Comparison of ENCODE assay signal across 32 cellular contexts in genomic region chr9:133953621-133953975, GRCh38. TPM values are rescaled to one million over a fixed set of nuclear protein-coding genes. Genes with fewer than 3 reads are reported as not detected.
DNase-seq lines count a peak whose midpoint lies in the region; ATAC-seq, FAIRE-seq and TF ChIP-seq lines count a peak whose summit lies in the region.
"Had no signal": no experiment of that assay in that cellular context is flagged by ENCODE, and none has a peak within 500 bp of the region (broad histone marks: within the 10 kb centered on the region; RNA-seq: fewer than 3 reads in every experiment).

No MANE protein-coding gene starts in this region.

- H3K27me3 Mint-ChIP-seq in natural killer cell treated with Interleukin-12 subunit alpha and Interleukin-12 subunit beta and Interleukin-15 and Interleukin-18, amount 100 ng/mL, for 72 hours, result no peaks in the 10 kb centered on the region
- no peaks in the 10 kb centered on the region for H3K27me3 Mint-ChIP-seq in natural killer cell (ENCODE audit: low read depth in 2 of 2)
- H3K27me3 Mint-ChIP-seq in nephron (ENCODE audit: low read depth), result no peaks in the 10 kb centered on the region
- H3K27me3 Mint-ChIP-seq: activated CD4-positive, alpha-beta T cell treated with anti-CD3 and anti-CD28 coated beads, Interleukin-2, amount 10 ng/mL, durations not matched to agents 7 days and 5 days; activated naive CD8-positive, alpha-beta T cell; naive thymus-derived CD8-positive, alpha-beta T cell had no signal

- intact Hi-C loops in natural killer cell (cut with micrococcal nuclease) (no loop called here), GM12878 (cut with micrococcal nuclease; ENCODE audit: unreplicated experiment) (no loop called here)

- no peak for TF ChIP-seq EP300 in GM12878 (IDR thresholded peaks at IDR 0.05; ENCODE audit: borderline replicate concordance in 1 of 2, control insufficient read depth in 1 of 2, low read depth in 2 of 2, low read length in 2 of 2)

- H3K36me3 ChIP-seq in GM12878 (ENCODE audit: control insufficient read depth in 2 of 2, insufficient read depth in 2 of 2, low read length in 1 of 2), result peaks cover 0 to 8% of the 10 kb centered on the region in 2 experiments; a peak in 2 of 4 replicates
- H3K36me3 ChIP-seq: ascending aorta, cardiac muscle cell, SJCRH30 had no signal

- H3K4me1 Mint-ChIP-seq in natural killer cell treated with Interleukin-12 subunit alpha and Interleukin-12 subunit beta and Interleukin-15 and Interleukin-18, amount 100 ng/mL, for 72 hours (ENCODE audit: low read depth in 2 of 2), result peaks cover 17 to 19% of the 10 kb centered on the region in 2 donors
- peaks cover 11 to 23% of the 10 kb centered on the region in 2 donors for H3K4me1 Mint-ChIP-seq in natural killer cell
- H3K4me1 Mint-ChIP-seq in nephron, result peaks cover 48% of the 10 kb centered on the region

- peaks cover 34% of the 10 kb centered on the region for H3K4me1 ChIP-seq in GM12878 (ENCODE audit: control insufficient read depth, insufficient read depth, low read length)

- no peak for FAIRE-seq in GM12878 (lab: Jason Lieb, UNC)
- FAIRE-seq: A549, islet of Langerhans, RCC 7860, urothelium cell line had no signal

- RAD21 ChIA-PET in GM12878 (lab: Charles Lee; ENCODE audit: unreplicated experiment), result interaction anchor here (5.0 kb wide), 1 partner anchor 8 kb away, joined by 66 read pairs; no protein-coding TSS in a partner anchor

- in situ Hi-C loops in GM12878 (cut with MboI), result no loop called here

- no peak overlapping the region for H2AFZ ChIP-seq in GM12878 (ENCODE audit: control insufficient read depth, low read depth, low read length)

- SMC1A ChIA-PET in GM12878 (lab: Charles Lee; ENCODE audit: uncharacterized antibody, unreplicated experiment), result interaction anchor here (1.5 kb wide), 1 partner anchor 138 kb away, joined by 3 read pairs; no protein-coding TSS in a partner anchor

- peaks cover 73% of the 10 kb centered on the region for H3K79me2 ChIP-seq in GM12878 (ENCODE audit: control insufficient read depth, insufficient read depth, low read length)

- H3K9me3 Mint-ChIP-seq in natural killer cell treated with Interleukin-12 subunit alpha and Interleukin-12 subunit beta and Interleukin-15 and Interleukin-18, amount 100 ng/mL, for 72 hours, result no peaks in the 10 kb centered on the region
- H3K9me3 Mint-ChIP-seq in natural killer cell, result no peaks in the 10 kb centered on the region
- H3K9me3 Mint-ChIP-seq in nephron, result no peaks in the 10 kb centered on the region
- H3K9me3 Mint-ChIP-seq: activated CD4-positive, alpha-beta T cell treated with anti-CD3 and anti-CD28 coated beads, Interleukin-2, amount 10 ng/mL, durations not matched to agents 7 days and 5 days; CD8-positive, alpha-beta T cell; dendritic cell treated with granulocyte-macrophage colony-stimulating factor and Interleukin-4, amounts not matched to agents 40 ng/mL and 50 ng/mL, for 4 days; naive thymus-derived CD8-positive, alpha-beta T cell had no signal

- H3K4me3 ChIP-seq in GM12878, result peak overlapping the region; percentile 51; the same call in 1 of the 2 replicates
- H3K4me3 ChIP-seq: A549, ascending aorta, cardiac muscle cell, SJCRH30, testis had no signal

- H3K9me3 ChIP-seq in GM12878 (replicated peaks; ENCODE audit: control insufficient read depth, insufficient read depth, low read length), result no peaks in the 10 kb centered on the region
- H3K9me3 ChIP-seq: A549, ascending aorta, SJCRH30, testis had no signal

- H3K4me3 Mint-ChIP-seq in natural killer cell treated with Interleukin-12 subunit alpha and Interleukin-12 subunit beta and Interleukin-15 and Interleukin-18, amount 100 ng/mL, for 72 hours, result peak overlapping the region; percentile 59
- H3K4me3 Mint-ChIP-seq in natural killer cell (no peak overlapping the region), nephron (no peak overlapping the region)
- H3K4me3 Mint-ChIP-seq: activated CD4-positive, alpha-beta T cell treated with anti-CD3 and anti-CD28 coated beads, Interleukin-2, amount 10 ng/mL, durations not matched to agents 7 days and 5 days; dendritic cell treated with granulocyte-macrophage colony-stimulating factor and Interleukin-4, amounts not matched to agents 40 ng/mL and 50 ng/mL, for 4 days had no signal

- peak overlapping the region; percentile 43 for H3K9ac ChIP-seq in GM12878 (ENCODE audit: control insufficient read depth, insufficient read depth, low read length)

- POLR2A ChIA-PET in GM12878 (lab: Charles Lee), result interaction anchor here (4.3 kb wide), 1 partner anchor 8 kb away, joined by 54 read pairs; no protein-coding TSS in a partner anchor

- peak overlapping the region; percentile 44 for H3K4me2 ChIP-seq in GM12878 (ENCODE audit: control insufficient read depth, insufficient read depth)
- H3K4me2 ChIP-seq: A549 had no signal

- TF ChIP-seq POLR2A in GM12878 (IDR thresholded peaks at IDR 0.05; ENCODE audit: low read depth, low read length), result 0 out of 2 replicates have a peak, but pooled peaks have one; percentile 3

- no peak for TF ChIP-seq RAD21 in GM12878 (IDR thresholded peaks at IDR 0.05; ENCODE audit: insufficient read depth, low read depth, low read length)

- 38% methylated on average over 4 of the region's 4 CpGs for WGBS in GM12878 (ENCODE audit: insufficient coverage, insufficient replicate concordance, low lambda C conversion rate, missing lambda C conversion rate)

- CTCF ChIA-PET in GM12878 (lab: Yijun Ruan, JAX), result interaction anchor here (1.2 to 4.3 kb wide), 2 partner anchors 40 to 171 kb away, joined by 3 to 26 read pairs; no protein-coding TSS in a partner anchor

- H3K27ac Mint-ChIP-seq in natural killer cell treated with Interleukin-12 subunit alpha and Interleukin-12 subunit beta and Interleukin-15 and Interleukin-18, amount 100 ng/mL, for 72 hours, result no peak overlapping the region
- H3K27ac Mint-ChIP-seq in natural killer cell, result no peak overlapping the region
- peak overlapping the region; percentile 89 to 94 (median 94) for H3K27ac Mint-ChIP-seq in nephron
- H3K27ac Mint-ChIP-seq: activated naive CD8-positive, alpha-beta T cell; CD8-positive, alpha-beta T cell; dendritic cell treated with granulocyte-macrophage colony-stimulating factor and Interleukin-4, amounts not matched to agents 40 ng/mL and 50 ng/mL, for 4 days had no signal

- no peak for ATAC-seq in natural killer cell treated with Interleukin-12 subunit alpha and Interleukin-12 subunit beta and Interleukin-15 and Interleukin-18, amount 100 ng/mL, for 72 hours
- ATAC-seq in natural killer cell, result no peak
- ATAC-seq in GM12878, result no peak
- ATAC-seq in GM21367 (IDR thresholded peaks at IDR 0.05; ENCODE audit: unreplicated experiment), result no peak
- ATAC-seq: A549; CD8-positive, alpha-beta T cell; esophagus mucosa; naive thymus-derived CD8-positive, alpha-beta T cell had no signal

- TF ChIP-seq CTCF in natural killer cell (IDR thresholded peaks at IDR 0.05), result no peak
- TF ChIP-seq CTCF in GM12878 (IDR thresholded peaks at IDR 0.05 in 2 of 3, conservative IDR thresholded peaks at IDR 0.05 in 1 of 3; ENCODE audit: control insufficient read depth in 2 of 3, extremely low read depth in 1 of 3, insufficient read depth in 1 of 3, low read depth in 3 of 3, low read length in 3 of 3), result no peak
- no peak for TF ChIP-seq CTCF in nephron (IDR thresholded peaks at IDR 0.05; ENCODE audit: unreplicated experiment in 3 of 3)

- no peaks in the 10 kb centered on the region for H3K27me3 ChIP-seq in GM12878 (replicated peaks in 1 of 2; ENCODE audit: control insufficient read depth in 2 of 2, insufficient read depth in 2 of 2, low read length in 1 of 2)
- H3K27me3 ChIP-seq: ascending aorta, cardiac muscle cell, SJCRH30, testis had no signal

- no TSS peak for BruUV-seq in GM12878 (replicated peaks; lab: Mats Ljungman, UMichigan)

- no peaks in the 10 kb centered on the region for H3K36me3 Mint-ChIP-seq in natural killer cell treated with Interleukin-12 subunit alpha and Interleukin-12 subunit beta and Interleukin-15 and Interleukin-18, amount 100 ng/mL, for 72 hours
- no peaks in the 10 kb centered on the region for H3K36me3 Mint-ChIP-seq in natural killer cell
- H3K36me3 Mint-ChIP-seq in nephron (ENCODE audit: low read depth), result no peaks in the 10 kb centered on the region
- H3K36me3 Mint-ChIP-seq: activated naive CD8-positive, alpha-beta T cell; CD8-positive, alpha-beta T cell; naive thymus-derived CD8-positive, alpha-beta T cell had no signal

- H3K27ac ChIP-seq in GM12878 (ENCODE audit: control insufficient read depth, insufficient read depth), result peak overlapping the region; percentile 91
- H3K27ac ChIP-seq: A549, ascending aorta, cardiac muscle cell, SJCRH30, testis, VCaP had no signal

- no peaks in the 10 kb centered on the region for H4K20me1 ChIP-seq in GM12878 (ENCODE audit: control insufficient read depth, insufficient read depth)

- DNase-seq in natural killer cell treated with Interleukin-12 subunit alpha and Interleukin-12 subunit beta and Interleukin-15 and Interleukin-18, amount 100 ng/mL, for 72 hours (ENCODE audit: low spot score), result no peak
- no peak for DNase-seq in natural killer cell
- no peak for DNase-seq in GM12878 (ENCODE audit: low read depth, low spot score)
- no peak for DNase-seq in stimulated activated CD4-positive, alpha-beta T cell treated with anti-CD3 and anti-CD28 coated beads, Interleukin-15, amount 100 ng/mL, for 24 hours
- no peak for DNase-seq in C1 segment of cervical spinal cord (lab: John Stamatoyannopoulos, UW)
- DNase-seq in NCI-H1930 (lab: John Stamatoyannopoulos, UW), result no peak
- DNase-seq: activated CD4-positive, alpha-beta T cell treated with anti-CD3 and anti-CD28 coated beads, Interleukin-2, amount 10 ng/mL, durations not matched to agents 7 days and 5 days; activated effector memory CD4-positive, alpha-beta T cell treated with anti-CD3 and anti-CD28 coated beads, Interleukin-2, amount 50 U/mL, for 16 hours; activated T-cell treated with anti-CD3 and anti-CD28 coated beads, Interleukin-2, amount 50 U/mL, for 1 hour; DMS 273 treated with DMSO at 0.1 percent for 48 hours; EL; naive thymus-derived CD8-positive, alpha-beta T cell; NCI-H1436; NCI-H345; NCI-H748 treated with DMSO at 0.1 percent for 48 hours; SJCRH30; stimulated activated naive CD4-positive, alpha-beta T cell treated with Interleukin-2 at 50 U/mL for 16 hours; T1000; testis had no signal

RNA-seq across cellular contexts. Expression of gene VAV2, which starts 38.5 kb away (rescaled TPM):
- 1 to 10 TPM; 1.9 to 6.7 TPM for total RNA-seq in natural killer cell treated with Interleukin-12 subunit alpha and Interleukin-12 subunit beta and Interleukin-15 and Interleukin-18, amount 100 ng/mL, for 72 hours
- total RNA-seq in natural killer cell, result 1 to 10 TPM; 3.9 to 5.1 (median 4.8) TPM
- 39.5 and 41.0 TPM in 2 replicates for total RNA-seq in GM12878 (2013; cell fraction: nucleolus; rRNA removed)
- total RNA-seq in GM12878 (2014; rRNA removed), result 15.4 and 17.3 TPM in 2 replicates
- 17.8 and 18.1 TPM in 2 replicates for total RNA-seq in GM12878 (2014; rRNA removed; fragmentation: Illumina TruSeq; extraction: Trizol)
- total RNA-seq in GM12878 (2021), result 36.0 and 43.9 TPM in 2 replicates
- 11.0 TPM for polyA plus RNA-seq in GM12878 (2011; ENCODE audit: low read depth)
- polyA plus RNA-seq in GM12878 (2011; rRNA removed), result 9.7 and 13.3 TPM in 2 replicates
- 16.2 and 18.8 TPM in 2 replicates for polyA plus RNA-seq in GM12878 (2011; cell fraction: cytosol; rRNA removed)
- 37.5 and 42.0 TPM in 2 replicates for polyA plus RNA-seq in GM12878 (2011; cell fraction: nucleus; rRNA removed)
- polyA plus RNA-seq in GM12878 (2012), result 24.7 and 27.4 TPM in 2 replicates
- polyA plus RNA-seq in GM12878 (2014; fragmentation: Illumina TruSeq; extraction: Trizol), result 16.1 and 23.6 TPM in 2 replicates
- under 1 TPM; 0.13 to 0.53 TPM for polyA plus RNA-seq in GM12878 (2014; fragmentation: Nextera tagmentation; extraction: Ambion mirVana)
- 26.7 and 30.9 TPM in 2 replicates for polyA plus RNA-seq in GM12878 (2014; rRNA removed)
- polyA plus RNA-seq in GM12878 (2016; fragmentation: Nextera tagmentation; extraction: Ambion mirVana), result 10 to 100 TPM; 13.5 to 16.6 TPM
- 21.4 and 32.6 TPM in 2 replicates for polyA minus RNA-seq in GM12878 (2011; rRNA and poly(A)+ RNA removed)
- 12.7 and 13.9 TPM in 2 replicates for polyA minus RNA-seq in GM12878 (2011; cell fraction: cytosol; rRNA and poly(A)+ RNA removed)
- polyA minus RNA-seq in GM12878 (2011; cell fraction: nucleus; rRNA and poly(A)+ RNA removed), result 11.4 and 17.0 TPM in 2 replicates

Comparison
In these comparisons a context has a peak if more than half of its experiments do, and no peak if none do; other contexts are left out.
1. H3K27ac Mint-ChIP-seq: peak in nephron (3 of 3); none in natural killer cell treated with Interleukin-12 subunit alpha and Interleukin-12 subunit beta and Interleukin-15 and Interleukin-18, amount 100 ng/mL, for 72 hours (0 of 2) and natural killer cell (0 of 2).